In genomic region chr7:38335490-38336135, GRCh38 we compare ENCODE assay signal across 8 cellular contexts.
DNase-seq lines count a peak whose midpoint lies in the region; ATAC-seq and TF ChIP-seq lines count a peak whose summit lies in the region.

No MANE protein-coding gene starts in this region.

- TF ChIP-seq CTCF in C4-2B (conservative IDR thresholded peaks at IDR 0.05): peak; percentile 98

- H3K27ac ChIP-seq in C4-2B: peak overlapping the region; percentile 46

- ATAC-seq in GM19025 (IDR thresholded peaks at IDR 0.05; ENCODE audit: low read depth, unreplicated experiment) (peak; percentile 97), HG03139 (IDR thresholded peaks at IDR 0.05; ENCODE audit: unreplicated experiment) (peak; percentile 97)

- DNase-seq in NCI-H510A treated with DMSO at 0.1 percent for 48 hours (lab: John Stamatoyannopoulos, UW) (peak; percentile 47), mesenteric fat pad (ENCODE audit: low spot score) (peak; percentile 94)
- peak; percentile 69 to 72 for DNase-seq in activated CD4-positive, alpha-beta T cell treated with anti-CD3 and anti-CD28 coated beads, Interleukin-2, amount 50 U/mL, for 4 hours
- DNase-seq in effector CD4-positive, alpha-beta T cell: peak; percentile 73
- DNase-seq in stimulated activated CD8-positive, alpha-beta memory T cell treated with anti-CD3 and anti-CD28 coated beads, Interleukin-15, amount 100 ng/mL, for 48 hours (ENCODE audit: low read depth in 2 of 2): peak; percentile 73 to 74

Comparison
In these comparisons a context has a peak if more than half of its experiments do, and no peak if none do; other contexts are left out.
1. Peak in every context shown above with its lines: DNase-seq, ATAC-seq and H3K27ac ChIP-seq.